ENCODE assay signal across 8 cellular contexts in the genomic region with DNA sequence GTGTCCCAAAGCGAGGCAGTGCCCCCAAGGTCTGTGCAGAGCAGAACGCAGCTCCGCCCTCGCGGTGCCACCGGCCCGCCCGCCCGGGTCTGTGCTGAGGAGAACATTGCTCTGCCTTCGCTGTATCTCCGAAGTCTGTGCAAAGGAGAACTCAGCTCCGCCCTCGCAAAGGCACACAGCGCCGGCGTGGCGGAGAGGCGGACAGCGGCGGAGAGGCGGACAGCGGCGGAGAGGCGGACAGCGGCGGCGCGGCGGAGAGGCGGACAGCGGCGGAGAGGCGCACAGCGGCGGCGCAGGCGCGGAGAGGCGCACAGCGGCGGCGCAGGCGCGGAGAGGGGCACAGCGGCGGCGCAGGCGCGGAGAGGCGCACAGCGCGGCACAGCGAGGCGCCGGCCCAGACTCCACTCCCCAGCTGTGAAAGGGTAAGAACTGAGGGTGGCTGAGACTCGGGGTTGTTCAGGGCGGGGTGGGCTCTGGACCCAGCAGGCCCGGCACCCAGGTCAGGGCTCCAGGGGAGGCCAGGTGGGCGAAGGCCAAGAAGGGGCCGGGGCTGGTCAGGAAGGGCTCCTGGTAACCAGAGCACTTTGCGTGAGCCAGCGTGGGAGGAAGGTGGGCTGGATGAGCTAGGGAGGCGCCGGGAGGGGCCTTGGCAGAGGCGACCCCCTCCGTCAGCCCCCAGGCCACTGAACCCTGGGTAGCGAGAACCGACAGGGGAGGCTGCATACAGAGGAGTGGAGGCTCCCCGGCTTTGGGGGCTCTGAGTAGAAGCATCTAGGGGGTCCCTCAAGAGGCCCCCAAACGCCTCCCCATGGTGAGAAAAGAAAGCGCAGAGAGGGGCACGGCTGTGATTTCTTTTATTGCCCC. TPM values are rescaled to one million over a fixed set of nuclear protein-coding genes. Genes with fewer than 3 reads are reported as not detected.
DNase-seq lines count a peak whose midpoint lies in the region; ATAC-seq and TF ChIP-seq lines count a peak whose summit lies in the region.
"Not testable (repeated sequence)": the region's sequence is repeated elsewhere in the genome, so short reads cannot be mapped to it uniquely, and the experiment has no call there.

No MANE protein-coding gene starts in this region.

- H3K27me3 ChIP-seq in mammary epithelial cell (ENCODE audit: insufficient read depth, low read length); iPS-20b (ENCODE audit: insufficient read depth, low read length): not testable (repeated sequence)

- intact Hi-C loops in mammary epithelial cell (cut with micrococcal nuclease): loop anchor here (2.0 kb wide), 1 partner anchor 89 kb away; no protein-coding TSS in a partner anchor
- intact Hi-C loops in sciatic nerve (cut with DNase I): not testable (repeated sequence)

- DNase-seq in NCI-H226 (peak; percentile 1), mammary epithelial cell (peak; percentile 65), sciatic nerve (ENCODE audit: low spot score) (peak; percentile 73), ureter (ENCODE audit: low spot score) (peak; percentile 61)
- DNase-seq in activated CD4-positive, CD25-positive, alpha-beta regulatory T cell treated with anti-CD3 and anti-CD28 coated beads, Interleukin-2, amount 50 U/mL, for 16 hours (ENCODE audit: low read depth, low spot score): peak; percentile 48

- peak overlapping the region; percentile 68 for H3K9ac ChIP-seq in mammary epithelial cell (ENCODE audit: insufficient read depth, low read length)
- peak overlapping the region; percentile 72; the same call in 1 of the 2 replicates for H3K9ac ChIP-seq in iPS-20b (ENCODE audit: low read depth, low read length)

- CTCF ChIA-PET in mammary epithelial cell (lab: Charles Lee; ENCODE audit: low non-redundant PET): interaction anchor here (0.5 kb wide), 1 partner anchor 287 kb away, joined by 9 read pairs; no protein-coding TSS in a partner anchor

- WGBS in mammary epithelial cell (ENCODE audit: low coverage, missing lambda C conversion rate): 5% methylated on average over 14 of the region's 72 CpGs

- ATAC-seq in HG02981 (IDR thresholded peaks at IDR 0.05; ENCODE audit: unreplicated experiment) (peak; percentile 70), sciatic nerve (peak; percentile 94)

- H3K4me3 ChIP-seq in GM12875 (ENCODE audit: low read depth, low read length): peak overlapping the region; percentile 71
- peak overlapping the region; percentile 70 to 81 (median 77) for H3K4me3 ChIP-seq in mammary epithelial cell (replicated peaks in 1 of 3; ENCODE audit: insufficient read depth in 1 of 3, low read depth in 2 of 3, low read length in 3 of 3)
- H3K4me3 ChIP-seq in iPS-20b (ENCODE audit: low read length): peak overlapping the region; percentile 81

- not testable (repeated sequence) for H3K36me3 ChIP-seq in mammary epithelial cell (ENCODE audit: insufficient read depth, low read length); iPS-20b (ENCODE audit: insufficient read depth, low read depth, low read length)

- in situ Hi-C loops in mammary epithelial cell (cut with MboI; ENCODE audit: low sequenced_read_pairs in 2 of 2): not testable (repeated sequence)

- not testable (repeated sequence) for H3K9me3 ChIP-seq in mammary epithelial cell (replicated peaks; ENCODE audit: insufficient read depth, low read length); iPS-20b (ENCODE audit: insufficient read depth, low read depth, low read length)

- H3K4me1 ChIP-seq in mammary epithelial cell (ENCODE audit: insufficient read depth, low read length); iPS-20b (ENCODE audit: insufficient read depth, low read length): not testable (repeated sequence)

- TSS peak; percentile 16 for BruUV-seq in mammary epithelial cell (replicated peaks; lab: Mats Ljungman, UMichigan)

- H3K27ac ChIP-seq in mammary epithelial cell (ENCODE audit: insufficient read depth, low read depth, low read length): peak overlapping the region; percentile 60
- not testable (repeated sequence) for H3K27ac ChIP-seq in iPS-20b (ENCODE audit: low read length)

- peak overlapping the region; percentile 98 for H2AFZ ChIP-seq in mammary epithelial cell (ENCODE audit: low read depth, low read length)

- peak overlapping the region; percentile 70 for H3K4me2 ChIP-seq in mammary epithelial cell (ENCODE audit: insufficient read depth, low read depth, low read length)

- peaks cover 59% of the 10 kb centered on the region for H3K79me2 ChIP-seq in mammary epithelial cell (ENCODE audit: insufficient read depth, low read length)

- dilution Hi-C loops in mammary epithelial cell (cut with HindIII; ENCODE audit: low sequenced_read_pairs): not testable (repeated sequence)

- TF ChIP-seq CTCF in GM12875 (IDR thresholded peaks at IDR 0.05; ENCODE audit: borderline replicate concordance, insufficient read depth, low read depth, low read length): 0 out of 2 replicates have a peak, but pooled peaks have one; percentile 24
- not testable (repeated sequence) for TF ChIP-seq CTCF in mammary epithelial cell (conservative IDR thresholded peaks at IDR 0.05 in 1 of 2, IDR thresholded peaks at IDR 0.05 in 1 of 2; ENCODE audit: extremely low read depth in 1 of 2, insufficient read depth in 1 of 2, low read depth in 1 of 2, low read length in 2 of 2)

- H4K20me1 ChIP-seq in mammary epithelial cell (ENCODE audit: insufficient read depth, low read length): not testable (repeated sequence)

RNA-seq across cellular contexts. Expression of a gene that starts 53.4 kb away (rescaled TPM):
- not detected for total RNA-seq in mammary epithelial cell
- not detected for polyA plus RNA-seq in mammary epithelial cell
- polyA minus RNA-seq in mammary epithelial cell: not detected
- total RNA-seq in sciatic nerve: not detected
- total RNA-seq in ureter: not detected

Comparison
In these comparisons a context has a peak if more than half of its experiments do, and no peak if none do; other contexts are left out.
1. DNase-seq: peak in every context shown above with its lines; median percentile 73 in sciatic nerve; 65 in mammary epithelial cell; 61 in ureter; 48 in activated CD4-positive, CD25-positive, alpha-beta regulatory T cell treated with anti-CD3 and anti-CD28 coated beads, Interleukin-2, amount 50 U/mL, for 16 hours; 1 in NCI-H226.